ENCODE assay signal across 18 cellular contexts in genomic region chr10:110241407-110241806, GRCh38. TPM values are rescaled to one million over a fixed set of nuclear protein-coding genes. Genes with fewer than 3 reads are reported as not detected.
DNase-seq lines count a peak whose midpoint lies in the region; ATAC-seq and TF ChIP-seq lines count a peak whose summit lies in the region.
"Had no signal": no experiment of that assay in that cellular context is flagged by ENCODE, and none has a peak within 500 bp of the region (broad histone marks: within the 10 kb centered on the region; RNA-seq: fewer than 3 reads in every experiment).

No MANE protein-coding gene starts in this region.

- H3K27me3 ChIP-seq in right lobe of liver, result no peaks in the 10 kb centered on the region
- H3K27me3 ChIP-seq: gastroesophageal sphincter had no signal

- ATAC-seq in GM19452 (IDR thresholded peaks at IDR 0.05; ENCODE audit: unreplicated experiment), result peak; percentile 61
- ATAC-seq in HG03432 (IDR thresholded peaks at IDR 0.05; ENCODE audit: unreplicated experiment), result peak; percentile 66
- ATAC-seq in right lobe of liver, result peak; percentile 71 to 93 (median 78)
- no peak for ATAC-seq in naive thymus-derived CD8-positive, alpha-beta T cell
- ATAC-seq: activated naive CD4-positive, alpha-beta T cell treated with anti-CD3 and anti-CD28 coated beads, Interleukin-2, amount 50 U/mL, for 72 hours; gastroesophageal sphincter; Right ventricle myocardium inferior had no signal

- POLR2A ChIA-PET in naive thymus-derived CD8-positive, alpha-beta T cell (lab: Charles Lee), result interaction anchor here (0.6 kb wide), 1 partner anchor 33 kb away, joined by 4 read pairs; no protein-coding TSS in a partner anchor

- H3K4me1 ChIP-seq in right lobe of liver, result peaks cover 0 to 26% (median 0%) of the 10 kb centered on the region in 4 donors
- H3K4me1 ChIP-seq: Caco-2 had no signal

- H3K4me1 Mint-ChIP-seq in T-helper 1 cell treated with Interleukin-12 subunit alpha and Interleukin-12 subunit beta and Interleukin-4 antibody, amounts not matched to agents 30 μg/mL and 1 μg/mL, for 36 hours (ENCODE audit: low read depth), result peaks cover 19% of the 10 kb centered on the region
- peaks cover 7 to 28% (median 16%) of the 10 kb centered on the region in 4 donors for H3K4me1 Mint-ChIP-seq in naive thymus-derived CD8-positive, alpha-beta T cell
- H3K4me1 Mint-ChIP-seq: mesothelial cell of epicardium had no signal

- no peak for DNase-seq in T-helper 1 cell
- DNase-seq in right lobe of liver, result no peak
- DNase-seq in COR-L47 (lab: John Stamatoyannopoulos, UW), result no peak
- no peak for DNase-seq in activated naive CD4-positive, alpha-beta T cell (lab: John Stamatoyannopoulos, UW)
- no peak for DNase-seq in naive thymus-derived CD8-positive, alpha-beta T cell
- DNase-seq: 8988T; activated CD4-positive, alpha-beta memory T cell treated with anti-CD3 and anti-CD28 coated beads for 36 hours; Caco-2; GF-D8; NCI-H774; T1000 had no signal

- H3K27ac ChIP-seq in right lobe of liver, result no peak overlapping the region
- H3K27ac ChIP-seq: gastroesophageal sphincter had no signal

- peaks cover 35% of the 10 kb centered on the region for H3K36me3 Mint-ChIP-seq in T-helper 1 cell treated with Interleukin-12 subunit alpha and Interleukin-12 subunit beta and Interleukin-4 antibody, amounts not matched to agents 30 μg/mL and 1 μg/mL, for 36 hours (ENCODE audit: low read depth)
- peaks cover 8 to 44% (median 37%) of the 10 kb centered on the region in 3 donors for H3K36me3 Mint-ChIP-seq in naive thymus-derived CD8-positive, alpha-beta T cell

- TF ChIP-seq POLR2A in right lobe of liver (IDR thresholded peaks at IDR 0.05), result no peak

- H3K9me3 ChIP-seq in right lobe of liver, result no peaks in the 10 kb centered on the region
- H3K9me3 ChIP-seq: Caco-2, gastroesophageal sphincter had no signal

- no peaks in the 10 kb centered on the region for H3K36me3 ChIP-seq in right lobe of liver

- peaks cover 38% of the 10 kb centered on the region for H3K27me3 Mint-ChIP-seq in T-helper 1 cell treated with Interleukin-12 subunit alpha and Interleukin-12 subunit beta and Interleukin-4 antibody, amounts not matched to agents 30 μg/mL and 1 μg/mL, for 36 hours (ENCODE audit: low read depth)
- no peaks in the 10 kb centered on the region for H3K27me3 Mint-ChIP-seq in naive thymus-derived CD8-positive, alpha-beta T cell

- H3K4me3 ChIP-seq in right lobe of liver, result no peak overlapping the region
- H3K4me3 ChIP-seq: gastroesophageal sphincter had no signal

- H3K4me3 Mint-ChIP-seq in T-helper 1 cell treated with Interleukin-12 subunit alpha and Interleukin-12 subunit beta and Interleukin-4 antibody, amounts not matched to agents 30 μg/mL and 1 μg/mL, for 36 hours, result no peak overlapping the region
- peak overlapping the region in 2 of 10 donors; percentile 22 to 31 for H3K4me3 Mint-ChIP-seq in naive thymus-derived CD8-positive, alpha-beta T cell
- H3K4me3 Mint-ChIP-seq: activated CD4-positive, alpha-beta memory T cell treated with anti-CD3 and anti-CD28 coated beads for 36 hours; mesothelial cell of epicardium had no signal

- peak overlapping the region; percentile 1 for H3K27ac Mint-ChIP-seq in T-helper 1 cell treated with Interleukin-12 subunit alpha and Interleukin-12 subunit beta and Interleukin-4 antibody, amounts not matched to agents 30 μg/mL and 1 μg/mL, for 36 hours
- no peak overlapping the region for H3K27ac Mint-ChIP-seq in naive thymus-derived CD8-positive, alpha-beta T cell
- H3K27ac Mint-ChIP-seq: activated CD4-positive, alpha-beta memory T cell treated with anti-CD3 and anti-CD28 coated beads for 36 hours; mesothelial cell of epicardium had no signal

- no peaks in the 10 kb centered on the region for H3K9me3 Mint-ChIP-seq in T-helper 1 cell treated with Interleukin-12 subunit alpha and Interleukin-12 subunit beta and Interleukin-4 antibody, amounts not matched to agents 30 μg/mL and 1 μg/mL, for 36 hours
- H3K9me3 Mint-ChIP-seq in naive thymus-derived CD8-positive, alpha-beta T cell, result peaks cover 0 to 4% (median 0%) of the 10 kb centered on the region in 9 donors
- H3K9me3 Mint-ChIP-seq: activated CD4-positive, alpha-beta memory T cell treated with anti-CD3 and anti-CD28 coated beads for 36 hours; activated naive CD4-positive, alpha-beta T cell treated with anti-CD3 and anti-CD28 coated beads, Interleukin-2, amount 50 U/mL, for 72 hours had no signal

- no peak for TF ChIP-seq CTCF in right lobe of liver (IDR thresholded peaks at IDR 0.05)

- intact Hi-C loops in right lobe of liver (cut with DNase I), result no loop called here

- 10% methylated on average over 3 of the region's 3 CpGs for WGBS in right lobe of liver (ENCODE audit: insufficient coverage, low coverage, low lambda C conversion rate, missing lambda C conversion rate)

RNA-seq across cellular contexts. Expression of gene MXI1, which starts 34.0 kb away (rescaled TPM):
- 10 to 100 TPM; 17.1 to 32.6 (median 26.5) TPM for total RNA-seq in right lobe of liver
- total RNA-seq in naive thymus-derived CD8-positive, alpha-beta T cell, result 10 to 100 TPM; 36.9 to 37.7 TPM
- polyA plus RNA-seq in naive thymus-derived CD8-positive, alpha-beta T cell, result 10 to 100 TPM; 18.1 to 20.9 (median 20.1) TPM

Comparison
In these comparisons a context has a peak if more than half of its experiments do, and no peak if none do; other contexts are left out.
1. ATAC-seq: peak in GM19452 (single experiment), HG03432 (single experiment) and right lobe of liver (4 of 4); none in naive thymus-derived CD8-positive, alpha-beta T cell (0 of 2).